ENCODE assay signal across 8 cellular contexts in genomic region chr1:19450811-19451564, GRCh38. TPM values are rescaled to one million over a fixed set of nuclear protein-coding genes. Genes with fewer than 3 reads are reported as not detected.
DNase-seq lines count a peak whose midpoint lies in the region; ATAC-seq, FAIRE-seq and TF ChIP-seq lines count a peak whose summit lies in the region.

No MANE protein-coding gene starts in this region.

- no peaks in the 10 kb centered on the region for H3K9me3 Mint-ChIP-seq in CD8-positive, alpha-beta memory T cell

- ATAC-seq in HG02763 (IDR thresholded peaks at IDR 0.05; ENCODE audit: unreplicated experiment), result no peak

- peaks cover 83% of the 10 kb centered on the region for H3K4me1 ChIP-seq in CD8-positive, alpha-beta memory T cell (ENCODE audit: insufficient read depth, low read length)
- H3K4me1 ChIP-seq in esophagus muscularis mucosa, result peaks cover 89 to 100% (median 100%) of the 10 kb centered on the region in 4 donors

- no peaks in the 10 kb centered on the region for H3K27me3 Mint-ChIP-seq in CD8-positive, alpha-beta memory T cell

- H3K27ac ChIP-seq in CD8-positive, alpha-beta memory T cell (ENCODE audit: low read depth, low read length), result no peak overlapping the region
- H3K27ac ChIP-seq in esophagus muscularis mucosa (replicated peaks in 1 of 4), result peak overlapping the region; percentile 88 to 97 (median 92)

- POLR2A ChIA-PET in CD8-positive, alpha-beta memory T cell (lab: Charles Lee), result no interaction called here

- peak; percentile 91 for FAIRE-seq in RCC 7860 (lab: Jason Lieb, UNC)

- H3K9me3 ChIP-seq in CD8-positive, alpha-beta memory T cell (ENCODE audit: low read length), result no peaks in the 10 kb centered on the region
- no peaks in the 10 kb centered on the region for H3K9me3 ChIP-seq in esophagus muscularis mucosa

- H3K36me3 ChIP-seq in CD8-positive, alpha-beta memory T cell (ENCODE audit: insufficient read depth, low read length), result no peaks in the 10 kb centered on the region
- H3K36me3 ChIP-seq in esophagus muscularis mucosa, result no peaks in the 10 kb centered on the region

- 44% methylated on average over 8 of the region's 8 CpGs for WGBS in esophagus muscularis mucosa

- intact Hi-C loops in esophagus muscularis mucosa (cut with DNase I) (no loop called here), posterior vena cava (cut with DNase I) (no loop called here)

- peaks cover 0 to 38% (median 5%) of the 10 kb centered on the region in 3 donors for H3K36me3 Mint-ChIP-seq in CD8-positive, alpha-beta memory T cell

- no peak for TF ChIP-seq CTCF in esophagus muscularis mucosa (IDR thresholded peaks at IDR 0.05)

- H3K4me3 Mint-ChIP-seq in CD8-positive, alpha-beta memory T cell, result peak overlapping the region in 1 of 7 donors; percentile 51

- no peak overlapping the region for H3K4me3 ChIP-seq in CD8-positive, alpha-beta memory T cell (ENCODE audit: low read length)
- no peak overlapping the region for H3K4me3 ChIP-seq in esophagus muscularis mucosa

- peak overlapping the region in 7 of 8 donors; percentile 11 to 94 (median 79) for H3K27ac Mint-ChIP-seq in CD8-positive, alpha-beta memory T cell

- TF ChIP-seq EP300 in esophagus muscularis mucosa (IDR thresholded peaks at IDR 0.05), result no peak

- peaks cover 80 to 99% (median 95%) of the 10 kb centered on the region in 3 donors for H3K4me1 Mint-ChIP-seq in CD8-positive, alpha-beta memory T cell

- DNase-seq in CD8-positive, alpha-beta memory T cell, result no peak
- peak; percentile 84 for DNase-seq in RCC 7860 (ENCODE audit: low spot score)
- no peak for DNase-seq in esophagus muscularis mucosa (ENCODE audit: extremely low spot score)
- peak; percentile 36 for DNase-seq in posterior vena cava (ENCODE audit: low spot score)
- no peak for DNase-seq in activated CD4-positive, alpha-beta T cell treated with anti-CD3 and anti-CD28 coated beads, Interleukin-2, amount 50 U/mL, for 1 hour
- no peak for DNase-seq in stimulated activated CD4-positive, alpha-beta T cell treated with anti-CD3 and anti-CD28 coated beads, Interleukin-4, amount 100 ng/mL, for 4 hours
- DNase-seq in RPMI8226, result no peak

- TF ChIP-seq POLR2A in esophagus muscularis mucosa (IDR thresholded peaks at IDR 0.05; ENCODE audit: low read depth), result no peak

- CTCF ChIA-PET in CD8-positive, alpha-beta memory T cell (lab: Charles Lee), result interaction anchor here (1.3 kb wide), 1 partner anchor 8 kb away, joined by 3 read pairs; no protein-coding TSS in a partner anchor

- H3K27me3 ChIP-seq in CD8-positive, alpha-beta memory T cell (ENCODE audit: insufficient read depth, low read length, poor library complexity, severe bottlenecking), result no peaks in the 10 kb centered on the region
- H3K27me3 ChIP-seq in esophagus muscularis mucosa, result no peaks in the 10 kb centered on the region

RNA-seq across cellular contexts. Expression of gene CAPZB, which starts 34.4 kb away (rescaled TPM):
- total RNA-seq in CD8-positive, alpha-beta memory T cell, result 100 to 1,000 TPM; 284 to 289 TPM
- 540 TPM for polyA plus RNA-seq in CD8-positive, alpha-beta memory T cell
- total RNA-seq in esophagus muscularis mucosa (100 to 1,000 TPM; 186 to 261 (median 203) TPM), posterior vena cava (100 to 1,000 TPM; 255 to 277 TPM)

Comparison
In these comparisons a context has a peak if more than half of its experiments do, and no peak if none do; other contexts are left out.
1. DNase-seq: peak in RCC 7860 (single experiment) and posterior vena cava (single experiment); none in CD8-positive, alpha-beta memory T cell (0 of 5), esophagus muscularis mucosa (single experiment), activated CD4-positive, alpha-beta T cell treated with anti-CD3 and anti-CD28 coated beads, Interleukin-2, amount 50 U/mL, for 1 hour (single experiment), stimulated activated CD4-positive, alpha-beta T cell treated with anti-CD3 and anti-CD28 coated beads, Interleukin-4, amount 100 ng/mL, for 4 hours (0 of 2) and RPMI8226 (single experiment).